In the genomic region with DNA sequence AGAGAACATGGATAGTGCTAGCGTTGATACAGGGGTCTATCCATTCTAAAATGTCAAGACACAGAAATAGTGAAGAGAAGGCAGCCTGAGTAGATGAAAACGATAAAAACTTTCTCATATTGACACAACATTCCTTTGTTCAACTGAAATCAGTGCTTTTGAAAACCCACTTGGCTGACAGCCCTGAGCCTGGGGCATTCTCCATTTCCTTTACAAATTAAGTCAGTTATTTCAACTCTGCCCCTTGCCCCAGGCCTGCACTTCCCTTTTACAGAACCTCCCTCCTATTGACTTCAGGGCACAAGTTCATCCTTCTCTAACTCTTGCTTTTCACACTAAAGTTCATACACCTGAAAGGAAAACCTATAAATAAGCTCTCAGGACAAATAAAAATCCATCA, we compare ENCODE assay signal across 18 cellular contexts.
DNase-seq lines count a peak whose midpoint lies in the region; TF ChIP-seq lines count a peak whose summit lies in the region.
"Had no signal": no experiment of that assay in that cellular context is flagged by ENCODE, and none has a peak within 500 bp of the region (broad histone marks: within the 10 kb centered on the region; RNA-seq: fewer than 3 reads in every experiment).

No MANE protein-coding gene starts in this region.

- no peak for TF ChIP-seq CTCF in MCF 10A (IDR thresholded peaks at IDR 0.05; ENCODE audit: unreplicated experiment)
- no peak for TF ChIP-seq CTCF in breast epithelium (IDR thresholded peaks at IDR 0.05)
- TF ChIP-seq CTCF in RWPE1 (conservative IDR thresholded peaks at IDR 0.05; ENCODE audit: low read depth): no peak
- no peak for TF ChIP-seq CTCF in type B pancreatic cell (conservative IDR thresholded peaks at IDR 0.05)
- no peak for TF ChIP-seq CTCF in sigmoid colon (IDR thresholded peaks at IDR 0.05)

- H3K79me1 ChIP-seq in trophoblast cell (ENCODE audit: low read length): no peaks in the 10 kb centered on the region

- H3K36me3 Mint-ChIP-seq in MCF 10A (ENCODE audit: insufficient read depth, unreplicated experiment): no peaks in the 10 kb centered on the region
- H3K36me3 Mint-ChIP-seq in type B pancreatic cell: peaks cover 4% of the 10 kb centered on the region
- H3K36me3 Mint-ChIP-seq: activated naive CD8-positive, alpha-beta T cell had no signal

- DNase-seq in MCF 10A (ENCODE audit: unreplicated experiment) (peak; percentile 22), breast epithelium (ENCODE audit: low spot score in 2 of 2) (no peak), RWPE1 (ENCODE audit: low spot score) (peak; percentile 11), dermis blood vessel endothelial cell (peak; percentile 4), type B pancreatic cell (ENCODE audit: extremely low spot score, unreplicated experiment) (no peak), iPS-NIHi11 (ENCODE audit: low spot score) (no peak), sigmoid colon (no peak), trophoblast cell (no peak)
- DNase-seq: activated CD4-positive, alpha-beta T cell treated with anti-CD3 and anti-CD28 coated beads, Interleukin-2, amount 50 U/mL, for 4 hours; activated T-cell treated with anti-CD3 and anti-CD28 coated beads, Interleukin-2, amount 50 U/mL, for 24 hours; effector memory CD4-positive, alpha-beta T cell; heart right ventricle; islet precursor cell; MV-4-11; NCI-H1930; NCI-H524; stimulated activated naive CD4-positive, alpha-beta T cell treated with Interleukin-2 at 50 U/mL for 16 hours had no signal

- TF ChIP-seq EP300 in sigmoid colon (IDR thresholded peaks at IDR 0.05): no peak

- peak overlapping the region; percentile 16 for H3K27ac Mint-ChIP-seq in MCF 10A (ENCODE audit: low read depth, unreplicated experiment)
- H3K27ac Mint-ChIP-seq in type B pancreatic cell: peak overlapping the region; percentile 1
- H3K27ac Mint-ChIP-seq: activated naive CD8-positive, alpha-beta T cell; activated T-cell treated with anti-CD3 and anti-CD28 coated beads, Interleukin-2, amount 50 U/mL, for 24 hours had no signal

- H3K9ac ChIP-seq in trophoblast cell (ENCODE audit: low read length): no peak overlapping the region

- H4K8ac ChIP-seq in trophoblast cell (ENCODE audit: low read depth, low read length): no peak overlapping the region

- H2AK5ac ChIP-seq in trophoblast cell (ENCODE audit: low read length): no peak overlapping the region

- H2BK5ac ChIP-seq in trophoblast cell (ENCODE audit: low read depth, low read length, poor library complexity): no peak overlapping the region

- 69 to 79% methylated on average over 2 of the region's 2 CpGs for WGBS in sigmoid colon, 2 donors
- no CpG with 5 or more reads among the region's 2 CpGs for WGBS in trophoblast cell (ENCODE audit: extremely low coverage, insufficient coverage, insufficient read length)

- H4K12ac ChIP-seq in trophoblast cell (ENCODE audit: low read depth, low read length): no peak overlapping the region

- H3K79me2 ChIP-seq in trophoblast cell (ENCODE audit: control insufficient read depth, insufficient read depth, low read length, poor library complexity): no peaks in the 10 kb centered on the region

- H3K9me3 ChIP-seq in breast epithelium (no peaks in the 10 kb centered on the region), sigmoid colon (no peaks in the 10 kb centered on the region), trophoblast cell (ENCODE audit: insufficient read depth, low read depth, low read length) (no peaks in the 10 kb centered on the region)

- H3K4me1 Mint-ChIP-seq in MCF 10A (ENCODE audit: insufficient read depth, unreplicated experiment) (peaks cover 10% of the 10 kb centered on the region), type B pancreatic cell (ENCODE audit: unreplicated experiment) (peaks cover 17% of the 10 kb centered on the region)

- H3K4me3 ChIP-seq in breast epithelium (no peak overlapping the region), sigmoid colon (no peak overlapping the region), trophoblast cell (ENCODE audit: low read depth, low read length) (no peak overlapping the region)
- H3K4me3 ChIP-seq: heart right ventricle had no signal

- no peak overlapping the region for H2BK12ac ChIP-seq in trophoblast cell (ENCODE audit: low read length)

- no peaks in the 10 kb centered on the region for H3K27me3 ChIP-seq in breast epithelium
- no peaks in the 10 kb centered on the region for H3K27me3 ChIP-seq in sigmoid colon
- H3K27me3 ChIP-seq in trophoblast cell (ENCODE audit: insufficient read depth, low read length): no peaks in the 10 kb centered on the region
- H3K27me3 ChIP-seq: heart right ventricle had no signal

- no peak overlapping the region for H3K4me2 ChIP-seq in trophoblast cell (ENCODE audit: low read length)

- no peak overlapping the region for H3K18ac ChIP-seq in trophoblast cell (ENCODE audit: low read length)

- no peaks in the 10 kb centered on the region for H3K4me1 ChIP-seq in breast epithelium
- no peaks in the 10 kb centered on the region for H3K4me1 ChIP-seq in sigmoid colon
- H3K4me1 ChIP-seq in trophoblast cell (ENCODE audit: control insufficient read depth in 1 of 2, insufficient read depth in 2 of 2, low read length in 2 of 2): peaks cover 0 to 2% of the 10 kb centered on the region in 2 experiments

- CTCF ChIA-PET in MCF 10A (lab: Yijun Ruan, JAX): interaction anchor here (0.6 to 0.7 kb wide), 3 partner anchors 187 to 1004 kb away, joined by 3 read pairs; no protein-coding TSS in a partner anchor
- CTCF ChIA-PET in RWPE1 (lab: Yijun Ruan, JAX): no interaction called here

- H3K36me3 ChIP-seq in breast epithelium (no peaks in the 10 kb centered on the region), sigmoid colon (no peaks in the 10 kb centered on the region), trophoblast cell (ENCODE audit: control insufficient read depth in 1 of 2, insufficient read depth in 2 of 2, low read length in 2 of 2) (no peaks in the 10 kb centered on the region)
- H3K36me3 ChIP-seq: heart right ventricle had no signal

- TF ChIP-seq POLR2A in breast epithelium (IDR thresholded peaks at IDR 0.05) (no peak), sigmoid colon (IDR thresholded peaks at IDR 0.05) (no peak)

- H3K27me3 Mint-ChIP-seq in MCF 10A (ENCODE audit: insufficient read depth, unreplicated experiment) (no peaks in the 10 kb centered on the region), type B pancreatic cell (peaks cover 21% of the 10 kb centered on the region)
- H3K27me3 Mint-ChIP-seq: activated naive CD8-positive, alpha-beta T cell; activated T-cell treated with anti-CD3 and anti-CD28 coated beads, Interleukin-2, amount 50 U/mL, for 24 hours had no signal

- H3K23ac ChIP-seq in trophoblast cell (ENCODE audit: low read length): no peak overlapping the region

- H4K91ac ChIP-seq in trophoblast cell (ENCODE audit: low read depth, low read length): no peak overlapping the region

- H3K14ac ChIP-seq in trophoblast cell (ENCODE audit: low read length): no peak overlapping the region

- POLR2A ChIA-PET in MCF 10A (lab: Yijun Ruan, JAX) (no interaction called here), RWPE1 (lab: Yijun Ruan, JAX; ENCODE audit: low non-redundant PET) (no interaction called here)

- H2BK120ac ChIP-seq in trophoblast cell (ENCODE audit: insufficient read depth, low read length, poor library complexity): no peak overlapping the region

- no TSS peak for BruUV-seq in MCF 10A (replicated peaks; lab: Mats Ljungman, UMichigan)

- no peak overlapping the region for H2AFZ ChIP-seq in trophoblast cell (ENCODE audit: insufficient read depth, low read length, poor library complexity)

- intact Hi-C loops in MCF 10A (cut with micrococcal nuclease): no loop called here
- intact Hi-C loops in breast epithelium (cut with DNase I; ENCODE audit: low total_unique reads): no loop called here
- intact Hi-C loops in sigmoid colon (cut with DNase I): no loop called here

- H3K4ac ChIP-seq in trophoblast cell (ENCODE audit: low read depth, low read length): no peak overlapping the region

- H3K4me3 Mint-ChIP-seq in MCF 10A (ENCODE audit: unreplicated experiment): no peak overlapping the region
- peak overlapping the region; percentile 3 for H3K4me3 Mint-ChIP-seq in type B pancreatic cell
- H3K4me3 Mint-ChIP-seq: activated naive CD8-positive, alpha-beta T cell; activated T-cell treated with anti-CD3 and anti-CD28 coated beads, Interleukin-2, amount 50 U/mL, for 24 hours had no signal

- H3K9me3 Mint-ChIP-seq in MCF 10A (ENCODE audit: unreplicated experiment) (no peaks in the 10 kb centered on the region), type B pancreatic cell (peaks cover 6% of the 10 kb centered on the region)

- H3K27ac ChIP-seq in breast epithelium (peak overlapping the region in 1 of 2 donors; percentile 2), RWPE1 (no peak overlapping the region), sigmoid colon (no peak overlapping the region), trophoblast cell (ENCODE audit: low read depth, low read length) (no peak overlapping the region)
- H3K27ac ChIP-seq: heart right ventricle had no signal

Comparison
In these comparisons a context has a peak if more than half of its experiments do, and no peak if none do; other contexts are left out.
1. DNase-seq: peak in MCF 10A (single experiment), RWPE1 (single experiment) and dermis blood vessel endothelial cell (single experiment); none in breast epithelium (0 of 2), type B pancreatic cell (single experiment), iPS-NIHi11 (single experiment), sigmoid colon (single experiment) and trophoblast cell (0 of 2).